ENCODE assay signal across 1 cellular context in genomic region chr17:65137076-65137935, GRCh38.
TF ChIP-seq lines count a peak whose summit lies in the region.

Gene RGS9 (plus strand): TSS chr17:65137370. CDS start chr17:65137541, 171 bp downstream.

TF ChIP-seq in K562, 482 proteins besides CTCF, POLR2A, EP300 and RAD21 (continued from another document and continues in another):
- TF ChIP-seq HOMEZ (CRISPR knock-in tag; IDR thresholded peaks at IDR 0.05) (no peak), ZNF584 (CRISPR knock-in tag; IDR thresholded peaks at IDR 0.05; ENCODE audit: low read depth) (no peak), YY1 (IDR thresholded peaks at IDR 0.05; ENCODE audit: borderline replicate concordance in 1 of 3, control insufficient read depth in 1 of 3, extremely low read depth in 1 of 3, insufficient read depth in 3 of 3, insufficient read length in 1 of 3, insufficient replicate concordance in 2 of 3, low read depth in 1 of 3, low read length in 2 of 3) (peak in 1 of 3 experiments; percentile 31), ATF1 (CRISPR knock-in tag; IDR thresholded peaks at IDR 0.05) (no peak), ATF1 (tag; IDR thresholded peaks at IDR 0.05) (no peak), ZNF133 (CRISPR knock-in tag; IDR thresholded peaks at IDR 0.05) (no peak), DMBX1 (CRISPR knock-in tag; IDR thresholded peaks at IDR 0.05; ENCODE audit: borderline replicate concordance) (no peak), NFRKB (IDR thresholded peaks at IDR 0.05; ENCODE audit: low read depth) (no peak), XRCC4 (IDR thresholded peaks at IDR 0.05; ENCODE audit: extremely low read depth, insufficient read depth, insufficient read length) (no peak), CC2D1A (IDR thresholded peaks at IDR 0.05) (no peak), MTF1 (CRISPR knock-in tag; IDR thresholded peaks at IDR 0.05; ENCODE audit: borderline replicate concordance) (no peak), SMARCE1 (IDR thresholded peaks at IDR 0.05) (no peak; the same call in 1 of the 2 replicates), TAF1 (IDR thresholded peaks at IDR 0.05; ENCODE audit: control insufficient read depth, extremely low read depth, insufficient read depth, low read length, severe bottlenecking) (no peak), ZNF57 (CRISPR knock-in tag; IDR thresholded peaks at IDR 0.05) (no peak), BRD4 (IDR thresholded peaks at IDR 0.05) (no peak), IFI16 (CRISPR knock-in tag; IDR thresholded peaks at IDR 0.05) (no peak), NFYB (IDR thresholded peaks at IDR 0.05; ENCODE audit: extremely low read depth, insufficient read length) (peak; percentile 65), RFX7 (CRISPR knock-in tag; IDR thresholded peaks at IDR 0.05) (no peak), RNF2 (IDR thresholded peaks at IDR 0.05) (no peak), ETS2 (tag; IDR thresholded peaks at IDR 0.05; ENCODE audit: borderline replicate concordance, poor library complexity, severe bottlenecking) (no peak), FOXP4 (CRISPR knock-in tag; IDR thresholded peaks at IDR 0.05; ENCODE audit: borderline replicate concordance) (no peak), ELF4 (CRISPR knock-in tag; IDR thresholded peaks at IDR 0.05) (no peak), ZNF408 (CRISPR knock-in tag; IDR thresholded peaks at IDR 0.05; ENCODE audit: low read depth) (no peak)
- TF ChIP-seq, protein P1, sequence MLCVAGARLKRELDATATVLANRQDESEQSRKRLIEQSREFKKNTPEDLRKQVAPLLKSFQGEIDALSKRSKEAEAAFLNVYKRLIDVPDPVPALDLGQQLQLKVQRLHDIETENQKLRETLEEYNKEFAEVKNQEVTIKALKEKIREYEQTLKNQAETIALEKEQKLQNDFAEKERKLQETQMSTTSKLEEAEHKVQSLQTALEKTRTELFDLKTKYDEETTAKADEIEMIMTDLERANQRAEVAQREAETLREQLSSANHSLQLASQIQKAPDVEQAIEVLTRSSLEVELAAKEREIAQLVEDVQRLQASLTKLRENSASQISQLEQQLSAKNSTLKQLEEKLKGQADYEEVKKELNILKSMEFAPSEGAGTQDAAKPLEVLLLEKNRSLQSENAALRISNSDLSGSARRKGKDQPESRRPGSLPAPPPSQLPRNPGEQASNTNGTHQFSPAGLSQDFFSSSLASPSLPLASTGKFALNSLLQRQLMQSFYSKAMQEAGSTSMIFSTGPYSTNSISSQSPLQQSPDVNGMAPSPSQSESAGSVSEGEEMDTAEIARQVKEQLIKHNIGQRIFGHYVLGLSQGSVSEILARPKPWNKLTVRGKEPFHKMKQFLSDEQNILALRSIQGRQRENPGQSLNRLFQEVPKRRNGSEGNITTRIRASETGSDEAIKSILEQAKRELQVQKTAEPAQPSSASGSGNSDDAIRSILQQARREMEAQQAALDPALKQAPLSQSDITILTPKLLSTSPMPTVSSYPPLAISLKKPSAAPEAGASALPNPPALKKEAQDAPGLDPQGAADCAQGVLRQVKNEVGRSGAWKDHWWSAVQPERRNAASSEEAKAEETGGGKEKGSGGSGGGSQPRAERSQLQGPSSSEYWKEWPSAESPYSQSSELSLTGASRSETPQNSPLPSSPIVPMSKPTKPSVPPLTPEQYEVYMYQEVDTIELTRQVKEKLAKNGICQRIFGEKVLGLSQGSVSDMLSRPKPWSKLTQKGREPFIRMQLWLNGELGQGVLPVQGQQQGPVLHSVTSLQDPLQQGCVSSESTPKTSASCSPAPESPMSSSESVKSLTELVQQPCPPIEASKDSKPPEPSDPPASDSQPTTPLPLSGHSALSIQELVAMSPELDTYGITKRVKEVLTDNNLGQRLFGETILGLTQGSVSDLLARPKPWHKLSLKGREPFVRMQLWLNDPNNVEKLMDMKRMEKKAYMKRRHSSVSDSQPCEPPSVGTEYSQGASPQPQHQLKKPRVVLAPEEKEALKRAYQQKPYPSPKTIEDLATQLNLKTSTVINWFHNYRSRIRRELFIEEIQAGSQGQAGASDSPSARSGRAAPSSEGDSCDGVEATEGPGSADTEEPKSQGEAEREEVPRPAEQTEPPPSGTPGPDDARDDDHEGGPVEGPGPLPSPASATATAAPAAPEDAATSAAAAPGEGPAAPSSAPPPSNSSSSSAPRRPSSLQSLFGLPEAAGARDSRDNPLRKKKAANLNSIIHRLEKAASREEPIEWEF (CRISPR knock-in tag; IDR thresholded peaks at IDR 0.05) = no peak
- TF ChIP-seq, protein P2, sequence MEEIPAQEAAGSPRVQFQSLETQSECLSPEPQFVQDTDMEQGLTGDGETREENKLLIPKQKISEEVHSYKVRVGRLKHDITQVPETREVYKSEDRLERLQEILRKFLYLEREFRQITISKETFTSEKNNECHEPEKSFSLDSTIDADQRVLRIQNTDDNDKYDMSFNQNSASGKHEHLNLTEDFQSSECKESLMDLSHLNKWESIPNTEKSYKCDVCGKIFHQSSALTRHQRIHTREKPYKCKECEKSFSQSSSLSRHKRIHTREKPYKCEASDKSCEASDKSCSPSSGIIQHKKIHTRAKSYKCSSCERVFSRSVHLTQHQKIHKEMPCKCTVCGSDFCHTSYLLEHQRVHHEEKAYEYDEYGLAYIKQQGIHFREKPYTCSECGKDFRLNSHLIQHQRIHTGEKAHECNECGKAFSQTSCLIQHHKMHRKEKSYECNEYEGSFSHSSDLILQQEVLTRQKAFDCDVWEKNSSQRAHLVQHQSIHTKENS (CRISPR knock-in tag; IDR thresholded peaks at IDR 0.05) = no peak
- TF ChIP-seq, protein P3, sequence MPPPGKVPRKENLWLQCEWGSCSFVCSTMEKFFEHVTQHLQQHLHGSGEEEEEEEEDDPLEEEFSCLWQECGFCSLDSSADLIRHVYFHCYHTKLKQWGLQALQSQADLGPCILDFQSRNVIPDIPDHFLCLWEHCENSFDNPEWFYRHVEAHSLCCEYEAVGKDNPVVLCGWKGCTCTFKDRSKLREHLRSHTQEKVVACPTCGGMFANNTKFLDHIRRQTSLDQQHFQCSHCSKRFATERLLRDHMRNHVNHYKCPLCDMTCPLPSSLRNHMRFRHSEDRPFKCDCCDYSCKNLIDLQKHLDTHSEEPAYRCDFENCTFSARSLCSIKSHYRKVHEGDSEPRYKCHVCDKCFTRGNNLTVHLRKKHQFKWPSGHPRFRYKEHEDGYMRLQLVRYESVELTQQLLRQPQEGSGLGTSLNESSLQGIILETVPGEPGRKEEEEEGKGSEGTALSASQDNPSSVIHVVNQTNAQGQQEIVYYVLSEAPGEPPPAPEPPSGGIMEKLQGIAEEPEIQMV (tag; conservative IDR thresholded peaks at IDR 0.05; ENCODE audit: low read depth) = no peak
- TF ChIP-seq, protein P4, sequence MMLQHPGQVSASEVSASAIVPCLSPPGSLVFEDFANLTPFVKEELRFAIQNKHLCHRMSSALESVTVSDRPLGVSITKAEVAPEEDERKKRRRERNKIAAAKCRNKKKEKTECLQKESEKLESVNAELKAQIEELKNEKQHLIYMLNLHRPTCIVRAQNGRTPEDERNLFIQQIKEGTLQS (IDR thresholded peaks at IDR 0.05) = no peak
- TF ChIP-seq, protein P4 (CRISPR knock-in tag; conservative IDR thresholded peaks at IDR 0.05) = no peak
- TF ChIP-seq, protein P5, sequence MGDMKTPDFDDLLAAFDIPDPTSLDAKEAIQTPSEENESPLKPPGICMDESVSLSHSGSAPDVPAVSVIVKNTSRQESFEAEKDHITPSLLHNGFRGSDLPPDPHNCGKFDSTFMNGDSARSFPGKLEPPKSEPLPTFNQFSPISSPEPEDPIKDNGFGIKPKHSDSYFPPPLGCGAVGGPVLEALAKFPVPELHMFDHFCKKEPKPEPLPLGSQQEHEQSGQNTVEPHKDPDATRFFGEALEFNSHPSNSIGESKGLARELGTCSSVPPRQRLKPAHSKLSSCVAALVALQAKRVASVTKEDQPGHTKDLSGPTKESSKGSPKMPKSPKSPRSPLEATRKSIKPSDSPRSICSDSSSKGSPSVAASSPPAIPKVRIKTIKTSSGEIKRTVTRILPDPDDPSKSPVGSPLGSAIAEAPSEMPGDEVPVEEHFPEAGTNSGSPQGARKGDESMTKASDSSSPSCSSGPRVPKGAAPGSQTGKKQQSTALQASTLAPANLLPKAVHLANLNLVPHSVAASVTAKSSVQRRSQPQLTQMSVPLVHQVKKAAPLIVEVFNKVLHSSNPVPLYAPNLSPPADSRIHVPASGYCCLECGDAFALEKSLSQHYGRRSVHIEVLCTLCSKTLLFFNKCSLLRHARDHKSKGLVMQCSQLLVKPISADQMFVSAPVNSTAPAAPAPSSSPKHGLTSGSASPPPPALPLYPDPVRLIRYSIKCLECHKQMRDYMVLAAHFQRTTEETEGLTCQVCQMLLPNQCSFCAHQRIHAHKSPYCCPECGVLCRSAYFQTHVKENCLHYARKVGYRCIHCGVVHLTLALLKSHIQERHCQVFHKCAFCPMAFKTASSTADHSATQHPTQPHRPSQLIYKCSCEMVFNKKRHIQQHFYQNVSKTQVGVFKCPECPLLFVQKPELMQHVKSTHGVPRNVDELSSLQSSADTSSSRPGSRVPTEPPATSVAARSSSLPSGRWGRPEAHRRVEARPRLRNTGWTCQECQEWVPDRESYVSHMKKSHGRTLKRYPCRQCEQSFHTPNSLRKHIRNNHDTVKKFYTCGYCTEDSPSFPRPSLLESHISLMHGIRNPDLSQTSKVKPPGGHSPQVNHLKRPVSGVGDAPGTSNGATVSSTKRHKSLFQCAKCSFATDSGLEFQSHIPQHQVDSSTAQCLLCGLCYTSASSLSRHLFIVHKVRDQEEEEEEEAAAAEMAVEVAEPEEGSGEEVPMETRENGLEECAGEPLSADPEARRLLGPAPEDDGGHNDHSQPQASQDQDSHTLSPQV (IDR thresholded peaks at IDR 0.05) = no peak
- TF ChIP-seq, protein P6, sequence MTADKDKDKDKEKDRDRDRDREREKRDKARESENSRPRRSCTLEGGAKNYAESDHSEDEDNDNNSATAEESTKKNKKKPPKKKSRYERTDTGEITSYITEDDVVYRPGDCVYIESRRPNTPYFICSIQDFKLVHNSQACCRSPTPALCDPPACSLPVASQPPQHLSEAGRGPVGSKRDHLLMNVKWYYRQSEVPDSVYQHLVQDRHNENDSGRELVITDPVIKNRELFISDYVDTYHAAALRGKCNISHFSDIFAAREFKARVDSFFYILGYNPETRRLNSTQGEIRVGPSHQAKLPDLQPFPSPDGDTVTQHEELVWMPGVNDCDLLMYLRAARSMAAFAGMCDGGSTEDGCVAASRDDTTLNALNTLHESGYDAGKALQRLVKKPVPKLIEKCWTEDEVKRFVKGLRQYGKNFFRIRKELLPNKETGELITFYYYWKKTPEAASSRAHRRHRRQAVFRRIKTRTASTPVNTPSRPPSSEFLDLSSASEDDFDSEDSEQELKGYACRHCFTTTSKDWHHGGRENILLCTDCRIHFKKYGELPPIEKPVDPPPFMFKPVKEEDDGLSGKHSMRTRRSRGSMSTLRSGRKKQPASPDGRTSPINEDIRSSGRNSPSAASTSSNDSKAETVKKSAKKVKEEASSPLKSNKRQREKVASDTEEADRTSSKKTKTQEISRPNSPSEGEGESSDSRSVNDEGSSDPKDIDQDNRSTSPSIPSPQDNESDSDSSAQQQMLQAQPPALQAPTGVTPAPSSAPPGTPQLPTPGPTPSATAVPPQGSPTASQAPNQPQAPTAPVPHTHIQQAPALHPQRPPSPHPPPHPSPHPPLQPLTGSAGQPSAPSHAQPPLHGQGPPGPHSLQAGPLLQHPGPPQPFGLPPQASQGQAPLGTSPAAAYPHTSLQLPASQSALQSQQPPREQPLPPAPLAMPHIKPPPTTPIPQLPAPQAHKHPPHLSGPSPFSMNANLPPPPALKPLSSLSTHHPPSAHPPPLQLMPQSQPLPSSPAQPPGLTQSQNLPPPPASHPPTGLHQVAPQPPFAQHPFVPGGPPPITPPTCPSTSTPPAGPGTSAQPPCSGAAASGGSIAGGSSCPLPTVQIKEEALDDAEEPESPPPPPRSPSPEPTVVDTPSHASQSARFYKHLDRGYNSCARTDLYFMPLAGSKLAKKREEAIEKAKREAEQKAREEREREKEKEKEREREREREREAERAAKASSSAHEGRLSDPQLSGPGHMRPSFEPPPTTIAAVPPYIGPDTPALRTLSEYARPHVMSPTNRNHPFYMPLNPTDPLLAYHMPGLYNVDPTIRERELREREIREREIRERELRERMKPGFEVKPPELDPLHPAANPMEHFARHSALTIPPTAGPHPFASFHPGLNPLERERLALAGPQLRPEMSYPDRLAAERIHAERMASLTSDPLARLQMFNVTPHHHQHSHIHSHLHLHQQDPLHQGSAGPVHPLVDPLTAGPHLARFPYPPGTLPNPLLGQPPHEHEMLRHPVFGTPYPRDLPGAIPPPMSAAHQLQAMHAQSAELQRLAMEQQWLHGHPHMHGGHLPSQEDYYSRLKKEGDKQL (CRISPR knock-in tag; IDR thresholded peaks at IDR 0.05; ENCODE audit: borderline replicate concordance) = 0 out of 2 replicates have a peak, but pooled peaks have one; percentile 56
